Comparison of ENCODE assay signal across 7 cellular contexts in genomic region chr6:35552285-35552917, GRCh38. TPM values are rescaled to one million over a fixed set of nuclear protein-coding genes. Genes with fewer than 3 reads are reported as not detected.
DNase-seq lines count a peak whose midpoint lies in the region; ATAC-seq and TF ChIP-seq lines count a peak whose summit lies in the region.

No MANE protein-coding gene starts in this region.

- no peaks in the 10 kb centered on the region for H3K4me1 Mint-ChIP-seq in stimulated activated memory B cell treated with anti-CD40 and anti-IgM and Interleukin-4, amounts not matched to agents 10 μg/mL and 1 μg/mL and 100 μg/mL, for 72 hours

- ATAC-seq in stimulated activated memory B cell treated with anti-CD40 and anti-IgM and Interleukin-4, amounts not matched to agents 10 μg/mL and 1 μg/mL and 100 μg/mL, for 72 hours, result no peak

- no peak overlapping the region for H3K4me3 ChIP-seq in Peyer's patch

- H3K27me3 ChIP-seq in Peyer's patch, result no peaks in the 10 kb centered on the region

- peaks cover 0 to 3% (median 0%) of the 10 kb centered on the region in 4 donors for H3K9me3 ChIP-seq in Peyer's patch

- TF ChIP-seq CTCF in GM20000 (IDR thresholded peaks at IDR 0.05; ENCODE audit: extremely low read depth, missing control alignments) (peak; percentile 71), Peyer's patch (IDR thresholded peaks at IDR 0.05) (peak; percentile 44 to 81 (median 72))

- no peak overlapping the region for H3K4me3 Mint-ChIP-seq in stimulated activated memory B cell treated with anti-CD40 and anti-IgM and Interleukin-4, amounts not matched to agents 10 μg/mL and 1 μg/mL and 100 μg/mL, for 72 hours

- H3K27ac ChIP-seq in Peyer's patch, result no peak overlapping the region

- peaks cover 71% of the 10 kb centered on the region for H3K27me3 Mint-ChIP-seq in stimulated activated memory B cell treated with anti-CD40 and anti-IgM and Interleukin-4, amounts not matched to agents 10 μg/mL and 1 μg/mL and 100 μg/mL, for 72 hours

- no peak for TF ChIP-seq POLR2A in Peyer's patch (IDR thresholded peaks at IDR 0.05)

- H3K9me3 Mint-ChIP-seq in stimulated activated memory B cell treated with anti-CD40 and anti-IgM and Interleukin-4, amounts not matched to agents 10 μg/mL and 1 μg/mL and 100 μg/mL, for 72 hours, result peaks cover 6% of the 10 kb centered on the region

- no peaks in the 10 kb centered on the region for H3K36me3 ChIP-seq in Peyer's patch

- no peak overlapping the region for H3K27ac Mint-ChIP-seq in stimulated activated memory B cell treated with anti-CD40 and anti-IgM and Interleukin-4, amounts not matched to agents 10 μg/mL and 1 μg/mL and 100 μg/mL, for 72 hours

- DNase-seq in GM20000 (ENCODE audit: low spot score) (peak; percentile 32), Peyer's patch (peak; percentile 24 to 80 (median 63)), iPS-NIHi7 (ENCODE audit: extremely low spot score) (peak; percentile 68), GOT3 (lab: John Stamatoyannopoulos, UW) (no peak)
- DNase-seq in activated effector memory CD4-positive, alpha-beta T cell treated with anti-CD3 and anti-CD28 coated beads, Interleukin-2, amount 50 U/mL, for 16 hours, result peak; percentile 83
- peak; percentile 35 for DNase-seq in stimulated activated CD8-positive, alpha-beta memory T cell treated with anti-CD3 and anti-CD28 coated beads, Interleukin-12 subunit alpha, Interleukin-12 subunit beta, amount 100 ng/mL, for 1 hour (ENCODE audit: low read depth)

- peaks cover 11% of the 10 kb centered on the region for H3K36me3 Mint-ChIP-seq in stimulated activated memory B cell treated with anti-CD40 and anti-IgM and Interleukin-4, amounts not matched to agents 10 μg/mL and 1 μg/mL and 100 μg/mL, for 72 hours

- H3K4me1 ChIP-seq in Peyer's patch, result no peaks in the 10 kb centered on the region

RNA-seq across cellular contexts. Expression of gene TULP1, which starts 39.7 kb away (rescaled TPM):
- not detected for total RNA-seq in Peyer's patch

RNA-seq across cellular contexts. Expression of gene TEAD3, which starts 55.5 kb away (rescaled TPM):
- 10 to 100 TPM; 10.7 to 32.9 (median 27.4) TPM for total RNA-seq in Peyer's patch
